In genomic region chr4:165493359-165493758, GRCh38 we compare ENCODE assay signal across 1 cellular context.
TF ChIP-seq lines count a peak whose summit lies in the region.

No MANE protein-coding gene starts in this region.

TF ChIP-seq in HepG2, 621 proteins besides CTCF, POLR2A, EP300 and RAD21 (continued from another document):
- TF ChIP-seq SALL1 (CRISPR knock-in tag; IDR thresholded peaks at IDR 0.05), result peak; percentile 24; the same call in 1 of the 2 replicates
- 0 out of 2 replicates have a peak, but pooled peaks have one; percentile 19 for TF ChIP-seq ZNF687 (CRISPR knock-in tag; IDR thresholded peaks at IDR 0.05)
- peak; percentile 97 for TF ChIP-seq ZBTB33 (CRISPR knock-in tag; IDR thresholded peaks at IDR 0.05)
- 0 out of 2 replicates have a peak, but pooled peaks have one; percentile 16 for TF ChIP-seq POGZ (CRISPR knock-in tag; IDR thresholded peaks at IDR 0.05)
